Comparison of ENCODE assay signal across 8 cellular contexts in the genomic region with DNA sequence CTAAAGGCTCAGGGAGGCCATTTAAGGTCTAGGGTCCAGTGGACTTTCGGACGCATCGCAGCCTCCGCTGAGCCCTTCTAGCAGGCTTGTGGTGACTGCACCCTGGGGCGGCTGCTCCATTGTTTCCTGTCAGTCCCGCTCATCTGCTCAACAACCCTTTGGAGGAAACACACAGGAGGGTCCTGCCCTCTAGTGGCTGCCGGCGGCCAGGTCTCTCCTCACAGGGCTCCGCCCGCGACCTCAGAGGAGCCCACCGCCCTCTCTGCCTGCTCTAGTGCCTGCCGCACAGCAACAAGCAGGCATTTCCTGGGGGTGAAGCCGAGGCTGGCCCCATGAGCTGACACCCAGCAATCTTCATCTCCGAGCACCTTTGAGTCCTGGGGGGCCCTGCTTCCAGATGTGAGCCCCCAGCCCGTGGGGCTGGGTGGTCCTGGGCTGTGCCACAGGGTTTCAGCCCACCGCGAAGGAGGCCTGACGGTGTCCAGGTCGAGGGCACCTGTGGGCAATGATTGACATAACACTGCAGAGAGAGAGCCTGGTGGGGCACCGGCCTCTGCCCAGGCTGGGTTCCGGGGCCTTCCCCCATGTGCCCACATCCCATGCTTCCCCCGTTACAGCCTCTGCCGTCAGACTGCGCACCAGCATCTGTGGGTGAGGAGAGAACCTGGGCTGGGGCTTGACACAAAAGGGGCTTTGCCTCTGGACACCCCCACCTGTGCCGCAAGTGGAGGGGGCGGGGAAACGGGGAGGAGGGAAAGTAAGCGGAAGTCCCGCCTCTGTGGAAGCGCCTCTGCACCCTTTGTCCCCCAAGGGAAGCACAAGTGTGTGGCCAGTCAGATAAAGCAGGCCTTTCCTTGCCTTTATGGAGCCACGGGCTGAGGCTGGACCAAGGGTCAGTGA.
DNase-seq lines count a peak whose midpoint lies in the region; ATAC-seq lines count a peak whose summit lies in the region.

No MANE protein-coding gene starts in this region.

- H3K27me3 Mint-ChIP-seq in central memory CD8-positive, alpha-beta T cell: no peaks in the 10 kb centered on the region

- peak overlapping the region; percentile 93 for H3K4me3 Mint-ChIP-seq in central memory CD8-positive, alpha-beta T cell

- H3K27ac Mint-ChIP-seq in central memory CD8-positive, alpha-beta T cell (ENCODE audit: low read depth): peak overlapping the region; percentile 91

- peak; percentile 77 for ATAC-seq in GM18517 (IDR thresholded peaks at IDR 0.05; ENCODE audit: unreplicated experiment)
- peak; percentile 74 for ATAC-seq in HG03045 (IDR thresholded peaks at IDR 0.05; ENCODE audit: unreplicated experiment)
- ATAC-seq in central memory CD8-positive, alpha-beta T cell (replicated peaks; ENCODE audit: extremely low read depth, poor library complexity, severe bottlenecking): peak; percentile 87

- peaks cover 15% of the 10 kb centered on the region for H3K4me1 Mint-ChIP-seq in central memory CD8-positive, alpha-beta T cell

- in situ Hi-C loops in ACHN (cut with HindIII; ENCODE audit: low pct_ligation_motif_present, low pct_unique_long_range_greater_than_20kb, low sequenced_read_pairs): no loop called here

- DNase-seq in ACHN (peak; percentile 64), NCI-H2171 treated with DMSO at 0.1 percent for 48 hours (lab: John Stamatoyannopoulos, UW) (peak; percentile 60), kidney glomerular epithelial cell (lab: John Stamatoyannopoulos, UW) (peak; percentile 65)
- peak; percentile 66 to 81 (median 79) for DNase-seq in activated CD4-positive, CD25-positive, alpha-beta regulatory T cell (lab: John Stamatoyannopoulos, UW)
- peak; percentile 83 for DNase-seq in central memory CD8-positive, alpha-beta T cell (ENCODE audit: low spot score in 2 of 2)
- peak; percentile 62 to 72 for DNase-seq in stimulated activated CD4-positive, alpha-beta T cell treated with anti-CD3 and anti-CD28 coated beads, Interleukin-1b, Interleukin-23, amount 100 ng/mL, for 1 hour (ENCODE audit: low read depth in 2 of 2)

- H3K36me3 Mint-ChIP-seq in central memory CD8-positive, alpha-beta T cell (ENCODE audit: insufficient read depth): peaks cover 1% of the 10 kb centered on the region

- H3K9me3 Mint-ChIP-seq in central memory CD8-positive, alpha-beta T cell: no peaks in the 10 kb centered on the region

Comparison
In these comparisons a context has a peak if more than half of its experiments do, and no peak if none do; other contexts are left out.
1. Peak in every context shown above with its lines: DNase-seq and ATAC-seq.